In the genomic region with DNA sequence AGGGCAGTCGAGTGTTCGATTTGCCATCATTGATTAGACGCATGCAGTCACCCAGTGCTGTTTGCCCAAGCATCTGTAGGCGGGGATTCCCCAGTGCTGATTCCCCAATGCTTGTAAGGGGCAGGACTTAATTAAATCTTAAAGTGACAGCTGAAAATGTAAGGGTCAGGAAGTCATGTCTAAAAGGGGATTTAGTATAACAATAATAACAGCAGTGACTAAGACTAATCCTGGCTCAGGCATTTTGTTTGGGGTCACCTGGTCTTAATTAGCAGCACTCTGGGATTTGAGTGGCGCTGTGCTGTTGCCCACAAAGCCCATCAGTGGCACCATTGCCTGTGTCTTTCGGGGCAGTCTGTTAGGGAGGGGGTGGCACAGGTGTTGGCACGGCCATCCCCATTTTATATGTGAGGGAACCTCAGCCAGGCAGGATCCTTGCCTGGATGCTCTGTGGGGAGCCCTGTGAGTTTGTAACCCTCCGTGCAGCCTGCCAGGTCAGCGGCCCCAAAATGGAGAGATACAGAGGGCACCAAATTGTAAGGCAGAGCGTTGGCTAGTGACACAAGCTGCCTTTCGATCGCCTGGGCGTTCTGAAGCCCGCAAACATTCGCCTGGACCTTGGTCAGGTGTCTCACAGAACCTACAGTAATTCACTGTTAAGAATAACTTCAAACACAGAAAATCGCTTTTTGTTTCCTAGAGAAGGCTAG, we compare ENCODE assay signal across 11 cellular contexts.
A peak's percentile ranks its signal among the peaks of the same experiment; 100 is the strongest.
DNase-seq lines count a peak whose midpoint lies in the region; ATAC-seq and TF ChIP-seq lines count a peak whose summit lies in the region.
"Had no signal": no experiment of that assay in that cellular context is flagged by ENCODE, and none has a peak within 500 bp of the region (broad histone marks: within the 10 kb centered on the region; RNA-seq: fewer than 3 reads in every experiment).

No MANE protein-coding gene starts in this region.

- H2BK5ac ChIP-seq in neuronal stem cell (ENCODE audit: low read length), result no peak overlapping the region

- CTCF ChIA-PET in SK-N-SH (lab: Yijun Ruan, JAX), result interaction anchor here (1.7 kb wide), 1 partner anchor 8 kb away, joined by 6 read pairs; no protein-coding TSS in a partner anchor
- CTCF ChIA-PET in mammary epithelial cell (lab: Charles Lee; ENCODE audit: low non-redundant PET), result no interaction called here

- H3K27me3 ChIP-seq in SK-N-SH (ENCODE audit: insufficient read depth) (no peaks in the 10 kb centered on the region; the same call in 1 of the 2 replicates), neuronal stem cell (ENCODE audit: control insufficient read depth in 3 of 3, insufficient read depth in 3 of 3, low read depth in 1 of 3, low read length in 3 of 3) (no peaks in the 10 kb centered on the region), mammary epithelial cell (ENCODE audit: insufficient read depth, low read length) (no peaks in the 10 kb centered on the region)

- intact Hi-C loops in mammary epithelial cell (cut with micrococcal nuclease), result no loop called here

- no peak overlapping the region for H4K8ac ChIP-seq in neuronal stem cell (ENCODE audit: low read depth, low read length)

- TF ChIP-seq CTCF in SK-N-SH (IDR thresholded peaks at IDR 0.05) (no peak), mammary epithelial cell (conservative IDR thresholded peaks at IDR 0.05 in 1 of 2, IDR thresholded peaks at IDR 0.05 in 1 of 2; ENCODE audit: extremely low read depth in 1 of 2, insufficient read depth in 1 of 2, low read depth in 1 of 2, low read length in 2 of 2) (no peak)

- in situ Hi-C loops in mammary epithelial cell (cut with MboI; ENCODE audit: low sequenced_read_pairs in 2 of 2), result no loop called here

- peaks cover 7 to 10% of the 10 kb centered on the region in 2 experiments; a peak in 2 of 4 replicates for H3K4me1 ChIP-seq in SK-N-SH (ENCODE audit: control insufficient read depth in 1 of 2, insufficient read depth in 2 of 2, low read depth in 1 of 2, low read length in 1 of 2)
- H3K4me1 ChIP-seq in neuronal stem cell (ENCODE audit: control insufficient read depth in 2 of 2, insufficient read depth in 1 of 2, low read depth in 1 of 2, low read length in 2 of 2), result peaks cover 0 to 9% of the 10 kb centered on the region in 2 donors
- no peaks in the 10 kb centered on the region for H3K4me1 ChIP-seq in mammary epithelial cell (ENCODE audit: insufficient read depth, low read length)

- no peak overlapping the region; a peak in 1 of 4 replicates for H3K4me3 ChIP-seq in SK-N-SH (ENCODE audit: low read depth in 2 of 2, low read length in 1 of 2)
- H3K4me3 ChIP-seq in neuronal stem cell (ENCODE audit: low read length in 2 of 2), result no peak overlapping the region
- no peak overlapping the region for H3K4me3 ChIP-seq in mammary epithelial cell (replicated peaks in 1 of 3; ENCODE audit: insufficient read depth in 1 of 3, low read depth in 2 of 3, low read length in 3 of 3)

- H3K27ac ChIP-seq in SK-N-SH (ENCODE audit: low read depth in 2 of 2, low read length in 1 of 2) (peak overlapping the region; percentile 4 to 86; a peak in 3 of 4 replicates), neuronal stem cell (replicated peaks; ENCODE audit: low read length) (peak overlapping the region; percentile 46), mammary epithelial cell (ENCODE audit: insufficient read depth, low read depth, low read length) (no peak overlapping the region)

- no peak overlapping the region for H2BK120ac ChIP-seq in neuronal stem cell (ENCODE audit: low read depth, low read length)

- no peak overlapping the region for H3K23ac ChIP-seq in neuronal stem cell (ENCODE audit: low read depth, low read length, poor library complexity)

- H3K79me2 ChIP-seq in SK-N-SH (ENCODE audit: insufficient read depth), result no peaks in the 10 kb centered on the region; the same call in 1 of the 2 replicates
- H3K79me2 ChIP-seq in mammary epithelial cell (ENCODE audit: insufficient read depth, low read length), result no peaks in the 10 kb centered on the region

- no peak overlapping the region for H3K14ac ChIP-seq in neuronal stem cell (ENCODE audit: low read length)

- H3K9me3 ChIP-seq in SK-N-SH (no peaks in the 10 kb centered on the region), neuronal stem cell (replicated peaks in 1 of 2; ENCODE audit: control insufficient read depth in 2 of 2, insufficient read depth in 1 of 2, low read depth in 1 of 2, low read length in 2 of 2) (no peaks in the 10 kb centered on the region), mammary epithelial cell (replicated peaks; ENCODE audit: insufficient read depth, low read length) (peaks cover 6% of the 10 kb centered on the region)

- H3K36me3 ChIP-seq in SK-N-SH (replicated peaks in 1 of 2; ENCODE audit: control insufficient read depth in 1 of 2, insufficient read depth in 2 of 2, low read length in 1 of 2) (no peaks in the 10 kb centered on the region), neuronal stem cell (replicated peaks in 1 of 2; ENCODE audit: control insufficient read depth in 2 of 2, insufficient read depth in 2 of 2, low read length in 2 of 2) (no peaks in the 10 kb centered on the region), mammary epithelial cell (ENCODE audit: insufficient read depth, low read length) (no peaks in the 10 kb centered on the region)

- no peak overlapping the region for H2AK5ac ChIP-seq in neuronal stem cell (ENCODE audit: low read depth, low read length)

- H2AFZ ChIP-seq in SK-N-SH (ENCODE audit: low read depth) (no peak overlapping the region), neuronal stem cell (ENCODE audit: low read length) (no peak overlapping the region), mammary epithelial cell (ENCODE audit: low read depth, low read length) (no peak overlapping the region)

- TF ChIP-seq RAD21 in SK-N-SH (IDR thresholded peaks at IDR 0.05; ENCODE audit: low read length), result no peak

- POLR2A ChIA-PET in SK-N-SH (lab: Yijun Ruan, JAX), result no interaction called here

- WGBS in SK-N-SH (ENCODE audit: low lambda C conversion rate), result 22% methylated on average over 16 of the region's 16 CpGs
- WGBS in neuronal stem cell (ENCODE audit: extremely low coverage in 2 of 2, insufficient read length in 2 of 2, insufficient replicate concordance in 1 of 2), 2 donors, result no CpG with 5 or more reads among the region's 16 CpGs
- WGBS in mammary epithelial cell (ENCODE audit: low coverage, missing lambda C conversion rate), result 69% methylated on average over 16 of the region's 16 CpGs

- H4K91ac ChIP-seq in neuronal stem cell (ENCODE audit: low read depth, low read length, poor library complexity), result no peak overlapping the region

- no peaks in the 10 kb centered on the region for H4K20me1 ChIP-seq in SK-N-SH (ENCODE audit: insufficient read depth)
- no peaks in the 10 kb centered on the region for H4K20me1 ChIP-seq in mammary epithelial cell (ENCODE audit: insufficient read depth, low read length)

- no peaks in the 10 kb centered on the region for H3F3A ChIP-seq in SK-N-SH (replicated peaks; ENCODE audit: insufficient read depth)

- peak; percentile 30 for DNase-seq in SK-N-SH
- peak; percentile 44 for DNase-seq in neuronal stem cell (ENCODE audit: low spot score)
- DNase-seq in mammary epithelial cell, result no peak
- no peak for DNase-seq in stimulated activated CD4-positive, alpha-beta T cell treated with anti-CD3 and anti-CD28 coated beads, Interleukin-4, amount 100 ng/mL, for 4 hours
- DNase-seq in NCI-H1694 treated with DMSO at 0.1 percent for 48 hours (lab: John Stamatoyannopoulos, UW), result no peak
- DNase-seq: activated CD4-positive, alpha-beta memory T cell treated with anti-CD3 and anti-CD28 coated beads for 36 hours; activated naive CD4-positive, alpha-beta T cell; MV-4-11 had no signal

- H2BK12ac ChIP-seq in neuronal stem cell (ENCODE audit: low read length), result no peak overlapping the region

- H2BK15ac ChIP-seq in neuronal stem cell (ENCODE audit: low read length), result no peak overlapping the region

- TF ChIP-seq EP300 in SK-N-SH (IDR thresholded peaks at IDR 0.05; ENCODE audit: borderline replicate concordance in 1 of 2, low read depth in 1 of 2, low read length in 1 of 2), result no peak

- H3K4me2 ChIP-seq in SK-N-SH (peak overlapping the region; percentile 17; the same call in 1 of the 2 replicates), neuronal stem cell (ENCODE audit: insufficient read depth, low read length, poor library complexity, severe bottlenecking) (no peak overlapping the region), mammary epithelial cell (ENCODE audit: insufficient read depth, low read depth, low read length) (no peak overlapping the region)

- no peaks in the 10 kb centered on the region for H3K9me2 ChIP-seq in SK-N-SH

- no TSS peak for BruUV-seq in mammary epithelial cell (replicated peaks; lab: Mats Ljungman, UMichigan)

- no peak overlapping the region for H3K9ac ChIP-seq in SK-N-SH
- H3K9ac ChIP-seq in neuronal stem cell (ENCODE audit: low read depth, low read length, poor library complexity), result no peak overlapping the region
- no peak overlapping the region for H3K9ac ChIP-seq in mammary epithelial cell (ENCODE audit: insufficient read depth, low read length)

- ATAC-seq in GM18511 (IDR thresholded peaks at IDR 0.05; ENCODE audit: unreplicated experiment), result peak; percentile 81
- ATAC-seq in HG02759 (IDR thresholded peaks at IDR 0.05; ENCODE audit: unreplicated experiment), result peak; percentile 85
- ATAC-seq: sciatic nerve had no signal

- peak overlapping the region; percentile 64 for H3K18ac ChIP-seq in neuronal stem cell (ENCODE audit: low read length)

- H3K4ac ChIP-seq in neuronal stem cell (ENCODE audit: low read length), result no peak overlapping the region

- H3K79me1 ChIP-seq in neuronal stem cell (ENCODE audit: low read depth, low read length), result peaks cover 3% of the 10 kb centered on the region

- dilution Hi-C loops in mammary epithelial cell (cut with HindIII; ENCODE audit: low sequenced_read_pairs), result no loop called here

TF ChIP-seq in SK-N-SH, 30 proteins besides CTCF, POLR2A, EP300 and RAD21:
- TF ChIP-seq, protein P1, sequence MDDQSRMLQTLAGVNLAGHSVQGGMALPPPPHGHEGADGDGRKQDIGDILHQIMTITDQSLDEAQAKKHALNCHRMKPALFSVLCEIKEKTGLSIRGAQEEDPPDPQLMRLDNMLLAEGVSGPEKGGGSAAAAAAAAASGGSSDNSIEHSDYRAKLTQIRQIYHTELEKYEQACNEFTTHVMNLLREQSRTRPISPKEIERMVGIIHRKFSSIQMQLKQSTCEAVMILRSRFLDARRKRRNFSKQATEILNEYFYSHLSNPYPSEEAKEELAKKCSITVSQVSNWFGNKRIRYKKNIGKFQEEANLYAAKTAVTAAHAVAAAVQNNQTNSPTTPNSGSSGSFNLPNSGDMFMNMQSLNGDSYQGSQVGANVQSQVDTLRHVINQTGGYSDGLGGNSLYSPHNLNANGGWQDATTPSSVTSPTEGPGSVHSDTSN (IDR thresholded peaks at IDR 0.05), result 0 out of 2 replicates have a peak, but pooled peaks have one; percentile 22
- TF ChIP-seq TCF12 (IDR thresholded peaks at IDR 0.05), result peak; percentile 35; the same call in 1 of the 2 replicates
- TF ChIP-seq, protein P2, sequence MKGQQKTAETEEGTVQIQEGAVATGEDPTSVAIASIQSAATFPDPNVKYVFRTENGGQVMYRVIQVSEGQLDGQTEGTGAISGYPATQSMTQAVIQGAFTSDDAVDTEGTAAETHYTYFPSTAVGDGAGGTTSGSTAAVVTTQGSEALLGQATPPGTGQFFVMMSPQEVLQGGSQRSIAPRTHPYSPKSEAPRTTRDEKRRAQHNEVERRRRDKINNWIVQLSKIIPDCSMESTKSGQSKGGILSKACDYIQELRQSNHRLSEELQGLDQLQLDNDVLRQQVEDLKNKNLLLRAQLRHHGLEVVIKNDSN (IDR thresholded peaks at IDR 0.05; ENCODE audit: borderline replicate concordance, low read depth), result no peak

Comparison
In these comparisons a context has a peak if more than half of its experiments do, and no peak if none do; other contexts are left out.
1. DNase-seq: peak in SK-N-SH (single experiment) and neuronal stem cell (single experiment); none in mammary epithelial cell (single experiment), stimulated activated CD4-positive, alpha-beta T cell treated with anti-CD3 and anti-CD28 coated beads, Interleukin-4, amount 100 ng/mL, for 4 hours (0 of 2) and NCI-H1694 treated with DMSO at 0.1 percent for 48 hours (single experiment).